In the genomic region with DNA sequence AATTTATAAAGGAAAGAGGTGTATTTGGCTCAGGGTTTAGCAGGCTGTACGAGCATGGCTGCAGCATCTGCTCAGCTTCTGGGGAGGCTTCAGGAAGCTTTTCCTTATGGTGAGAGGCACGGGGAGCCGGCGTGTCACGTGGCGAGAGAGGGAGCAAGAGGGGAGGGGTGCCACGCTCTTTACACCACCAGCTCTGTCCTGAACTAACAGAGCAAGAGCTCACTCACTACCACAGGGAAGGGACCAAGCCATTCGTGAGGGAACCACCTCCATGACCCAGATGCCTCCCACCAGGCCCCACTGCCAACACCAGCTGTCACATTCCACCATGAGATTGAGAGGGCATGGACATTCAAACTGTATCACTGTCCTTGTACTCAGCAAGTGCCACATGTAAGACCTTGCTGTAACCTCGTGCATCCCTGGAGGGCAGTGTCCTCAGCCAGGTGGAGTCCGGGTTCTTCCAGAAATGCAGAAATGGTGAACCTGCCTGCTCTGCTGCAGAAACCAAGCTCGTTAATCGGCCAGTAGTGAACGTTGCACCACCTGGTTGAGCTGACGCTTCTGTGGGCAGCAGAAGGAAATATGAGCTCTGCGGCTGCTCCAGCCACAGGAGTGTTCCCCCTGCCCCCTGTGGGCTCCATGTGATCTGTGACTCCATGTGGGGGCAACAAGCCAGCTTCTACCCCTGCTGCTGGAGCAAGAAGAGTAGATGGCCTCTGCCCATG, we compare ENCODE assay signal across 23 cellular contexts.
DNase-seq lines count a peak whose midpoint lies in the region; ATAC-seq and TF ChIP-seq lines count a peak whose summit lies in the region.
"Had no signal": no experiment of that assay in that cellular context is flagged by ENCODE, and none has a peak within 500 bp of the region (broad histone marks: within the 10 kb centered on the region; RNA-seq: fewer than 3 reads in every experiment).

No MANE protein-coding gene starts in this region.

- TF ChIP-seq CTCF in C4-2B (conservative IDR thresholded peaks at IDR 0.05), result no peak
- no peak for TF ChIP-seq CTCF in Calu3 (IDR thresholded peaks at IDR 0.05; ENCODE audit: unreplicated experiment)

- H3K9me3 Mint-ChIP-seq in Calu3 (ENCODE audit: low read depth, unreplicated experiment), result no peaks in the 10 kb centered on the region
- H3K9me3 Mint-ChIP-seq: activated CD8-positive, alpha-beta T cell treated with anti-CD3 and anti-CD28 coated beads for 36 hours; activated T-helper 17 cell treated with anti-CD3 and anti-CD28 coated beads, Interleukin-2, amount 50 U/mL, for 72 hours; memory B cell had no signal

- H3K27ac Mint-ChIP-seq in Calu3 (ENCODE audit: unreplicated experiment), result peak overlapping the region; percentile 98
- H3K27ac Mint-ChIP-seq: activated T-helper 17 cell treated with anti-CD3 and anti-CD28 coated beads, Interleukin-2, amount 50 U/mL, for 72 hours; memory B cell; progenitor cell of endocrine pancreas; T-helper 17 cell had no signal

- intact Hi-C loops in Calu3 (cut with micrococcal nuclease; ENCODE audit: unreplicated experiment), result no loop called here
- intact Hi-C loops in posterior vena cava (cut with DNase I), result no loop called here

- H3K27me3 Mint-ChIP-seq in Calu3 (ENCODE audit: unreplicated experiment), result no peaks in the 10 kb centered on the region
- H3K27me3 Mint-ChIP-seq: activated CD8-positive, alpha-beta T cell treated with anti-CD3 and anti-CD28 coated beads for 36 hours; activated T-helper 17 cell treated with anti-CD3 and anti-CD28 coated beads, Interleukin-2, amount 50 U/mL, for 72 hours; memory B cell; T-helper 17 cell had no signal

- H3K4me1 Mint-ChIP-seq in Calu3 (ENCODE audit: low read depth, unreplicated experiment), result peaks cover 16% of the 10 kb centered on the region

- CTCF ChIA-PET in Calu3 (lab: Charles Lee), result no interaction called here

- H3K27ac ChIP-seq in C4-2B, result peak overlapping the region; percentile 67
- H3K27ac ChIP-seq: coronary artery, heart left ventricle, stomach, tibial artery had no signal

- no TSS peak for BruUV-seq in Calu3 (replicated peaks; lab: Mats Ljungman, UMichigan)

- H3K4me3 Mint-ChIP-seq in Calu3 (ENCODE audit: low read depth, unreplicated experiment), result no peak overlapping the region
- H3K4me3 Mint-ChIP-seq: activated CD8-positive, alpha-beta T cell treated with anti-CD3 and anti-CD28 coated beads for 36 hours; activated T-helper 17 cell treated with anti-CD3 and anti-CD28 coated beads, Interleukin-2, amount 50 U/mL, for 72 hours; memory B cell; T-helper 17 cell had no signal

- H3K36me3 Mint-ChIP-seq in Calu3 (ENCODE audit: insufficient read depth, unreplicated experiment), result peaks cover 23% of the 10 kb centered on the region

- no peak for DNase-seq in Calu3
- DNase-seq in cerebellar nuclear complex (lab: John Stamatoyannopoulos, UW), result peak; percentile 59 to 61
- peak; percentile 52 for DNase-seq in posterior vena cava (ENCODE audit: low spot score)
- no peak for DNase-seq in ACHN
- DNase-seq: activated CD4-positive, CD25-positive, alpha-beta regulatory T cell treated with anti-CD3 and anti-CD28 coated beads, Interleukin-2, amount 50 U/mL, for 72 hours; activated CD8-positive, alpha-beta T cell treated with anti-CD3 and anti-CD28 coated beads for 36 hours; amniotic stem cell; effector memory CD4-positive, alpha-beta T cell; NCI-H1105; NCI-H2029 treated with DMSO at 0.1 percent for 48 hours; SK-N-SH; stomach; T-helper 17 cell; tibial artery had no signal

- in situ Hi-C loops in ACHN (cut with HindIII; ENCODE audit: low pct_ligation_motif_present, low pct_unique_long_range_greater_than_20kb, low sequenced_read_pairs), result no loop called here

- no peak for ATAC-seq in HG03039 (IDR thresholded peaks at IDR 0.05; ENCODE audit: unreplicated experiment)
- ATAC-seq in GM18909 (IDR thresholded peaks at IDR 0.05; ENCODE audit: poor library complexity, unreplicated experiment), result no peak
- ATAC-seq: activated CD8-positive, alpha-beta T cell treated with anti-CD3 and anti-CD28 coated beads for 36 hours; activated T-helper 17 cell treated with anti-CD3 and anti-CD28 coated beads, Interleukin-2, amount 50 U/mL, for 72 hours; HepG2; T-helper 17 cell had no signal

Comparison
In these comparisons a context has a peak if more than half of its experiments do, and no peak if none do; other contexts are left out.
1. DNase-seq: peak in cerebellar nuclear complex (2 of 2) and posterior vena cava (single experiment); none in Calu3 (single experiment) and ACHN (single experiment).